36 cellular contexts compared by ENCODE assay signal in the genomic region with DNA sequence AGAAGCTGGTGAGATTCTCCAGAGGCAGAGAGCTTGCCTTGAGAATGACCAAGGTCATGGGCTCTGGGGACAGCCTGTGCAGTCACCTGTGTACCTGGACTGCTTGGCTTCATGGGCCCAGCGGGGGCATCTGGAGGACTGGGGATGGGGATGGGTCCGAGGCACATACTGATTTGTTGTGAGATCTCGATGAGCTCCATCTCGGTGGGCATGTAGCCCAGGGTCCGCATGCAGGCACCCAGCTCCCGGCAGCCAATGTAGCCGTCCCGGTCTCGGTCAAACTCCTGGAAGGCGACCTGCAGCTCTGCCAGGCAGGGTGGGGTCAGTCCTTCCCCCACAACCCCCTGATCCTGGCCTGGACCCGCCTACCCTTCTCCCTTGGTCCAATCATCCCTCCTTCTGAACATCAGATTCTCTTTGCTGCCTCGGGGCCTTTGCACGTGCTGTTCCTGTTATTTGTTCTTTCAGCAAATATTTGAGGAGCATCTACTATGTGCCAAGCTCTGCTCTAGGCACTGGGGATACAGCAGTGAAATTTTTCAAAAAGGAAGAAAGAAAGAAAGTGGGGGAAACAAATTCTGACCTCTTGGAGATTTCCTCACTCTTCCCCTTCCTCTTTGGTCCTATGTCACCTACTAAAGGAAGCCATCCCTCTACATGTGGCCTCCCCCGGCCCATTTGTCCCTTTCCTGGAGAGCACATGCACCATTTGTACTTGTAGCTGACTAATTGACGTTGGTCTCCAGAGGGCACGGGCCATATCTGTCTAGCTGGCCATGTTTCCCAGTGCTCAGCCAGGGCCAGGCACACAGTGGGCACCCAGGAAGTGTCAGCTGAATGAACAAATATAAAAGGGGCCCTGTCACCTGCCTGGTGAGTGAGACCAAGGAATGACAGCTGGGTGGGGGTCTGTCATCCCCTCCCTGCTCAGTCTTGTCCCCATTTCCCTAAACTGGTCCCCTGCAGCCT. TPM values are rescaled to one million over a fixed set of nuclear protein-coding genes. Genes with fewer than 3 reads are reported as not detected.
"Had no signal": no experiment of that assay in that cellular context is flagged by ENCODE, and none has a peak within 500 bp of the region (broad histone marks: within the 10 kb centered on the region; RNA-seq: fewer than 3 reads in every experiment).

No MANE protein-coding gene starts in this region.

- H3K4me3 ChIP-seq: coronary artery, esophagus muscularis mucosa, gastroesophageal sphincter, heart left ventricle, hepatocyte, left lung, mucosa of descending colon, neural progenitor cell, psoas muscle, sigmoid colon, thoracic aorta, tibial nerve, upper lobe of left lung had no signal

- H3K27ac Mint-ChIP-seq: mesothelial cell of epicardium; nephron; neural progenitor cell; stimulated activated memory B cell treated with anti-CD40 and anti-IgM and Interleukin-4, amounts not matched to agents 10 μg/mL and 1 μg/mL and 100 μg/mL, for 72 hours; stimulated activated naive CD8-positive, alpha-beta T cell treated with anti-CD3 and anti-CD28 coated beads, Interleukin-15, Interleukin-2, amounts not matched to agents 100 ng/mL and 50 ng/mL, for 24 hours had no signal

- H3K27ac ChIP-seq: coronary artery, esophagus muscularis mucosa, foreskin keratinocyte, gastroesophageal sphincter, heart left ventricle, hepatocyte, left lung, neural progenitor cell, psoas muscle, sigmoid colon, thoracic aorta, tibial nerve, upper lobe of left lung had no signal

- H3K9ac ChIP-seq: neural progenitor cell had no signal

- FAIRE-seq: endothelial cell of umbilical vein, urothelium cell line had no signal

- ATAC-seq: foreskin keratinocyte; gastroesophageal sphincter; heart left ventricle; left cardiac atrium; left lung; mucosa of descending colon; psoas muscle; right cardiac atrium; stimulated activated memory B cell treated with anti-CD40 and anti-IgM and Interleukin-4, amounts not matched to agents 10 μg/mL and 1 μg/mL and 100 μg/mL, for 72 hours had no signal

- H3K36me3 Mint-ChIP-seq: mesothelial cell of epicardium, naive B cell, neural progenitor cell had no signal

- H3K4me3 Mint-ChIP-seq: mesothelial cell of epicardium; naive B cell; nephron; neural progenitor cell; stimulated activated memory B cell treated with anti-CD40 and anti-IgM and Interleukin-4, amounts not matched to agents 10 μg/mL and 1 μg/mL and 100 μg/mL, for 72 hours; stimulated activated naive CD8-positive, alpha-beta T cell treated with anti-CD3 and anti-CD28 coated beads, Interleukin-15, Interleukin-2, amounts not matched to agents 100 ng/mL and 50 ng/mL, for 24 hours had no signal

- H3K36me3 ChIP-seq: esophagus muscularis mucosa, gastroesophageal sphincter, heart left ventricle, left lung, neural progenitor cell, sigmoid colon, thoracic aorta, tibial nerve, upper lobe of left lung had no signal

- H3K9me3 ChIP-seq: esophagus muscularis mucosa, gastroesophageal sphincter, heart left ventricle, left lung, mucosa of descending colon, psoas muscle, sigmoid colon, thoracic aorta, tibial nerve, upper lobe of left lung had no signal

- H3K4me1 ChIP-seq: esophagus muscularis mucosa, foreskin keratinocyte, gastroesophageal sphincter, heart left ventricle, left lung, neural progenitor cell, psoas muscle, sigmoid colon, tibial nerve, upper lobe of left lung had no signal

- H3K4me1 Mint-ChIP-seq: mesothelial cell of epicardium; naive B cell; nephron; stimulated activated memory B cell treated with anti-CD40 and anti-IgM and Interleukin-4, amounts not matched to agents 10 μg/mL and 1 μg/mL and 100 μg/mL, for 72 hours had no signal

- H2AFZ ChIP-seq: hepatocyte, neural progenitor cell had no signal

- H3K27me3 Mint-ChIP-seq: stimulated activated naive CD8-positive, alpha-beta T cell treated with anti-CD3 and anti-CD28 coated beads, Interleukin-15, Interleukin-2, amounts not matched to agents 100 ng/mL and 50 ng/mL, for 24 hours had no signal

- H3K9me3 Mint-ChIP-seq: mesothelial cell of epicardium; naive B cell; nephron; neural progenitor cell; stimulated activated memory B cell treated with anti-CD40 and anti-IgM and Interleukin-4, amounts not matched to agents 10 μg/mL and 1 μg/mL and 100 μg/mL, for 72 hours; stimulated activated naive CD8-positive, alpha-beta T cell treated with anti-CD3 and anti-CD28 coated beads, Interleukin-15, Interleukin-2, amounts not matched to agents 100 ng/mL and 50 ng/mL, for 24 hours had no signal

- H3K27me3 ChIP-seq: heart left ventricle, hepatocyte, neural progenitor cell, sigmoid colon, tibial nerve, upper lobe of left lung had no signal

- DNase-seq: dermis blood vessel endothelial cell; effector memory CD4-positive, alpha-beta T cell; foreskin keratinocyte; heart left ventricle; left cardiac atrium; mesenchymal stem cell; mucosa of descending colon; naive B cell; nucleus accumbens; sigmoid colon; stimulated activated CD4-positive, alpha-beta T cell treated with anti-CD3 and anti-CD28 coated beads, Interleukin-4, amount 100 ng/mL, for 4 hours; upper lobe of left lung had no signal

- H3K4me2 ChIP-seq: hepatocyte, neural progenitor cell had no signal

RNA-seq across cellular contexts. Expression of gene CABP2, which starts 2.1 kb away (rescaled TPM):
- total RNA-seq: dermis blood vessel endothelial cell, endothelial cell of umbilical vein, epithelial cell of proximal tubule, esophagus muscularis mucosa, fibroblast of lung, foreskin keratinocyte, gastroesophageal sphincter, heart left ventricle, hepatocyte, kidney epithelial cell, left cardiac atrium, left lung, lower leg skin, lung microvascular endothelial cell, mesothelial cell of epicardium, mucosa of descending colon, osteocyte, psoas muscle, renal cortical epithelial cell, right cardiac atrium, sigmoid colon, skeletal muscle tissue, thoracic aorta, tibial nerve, upper lobe of left lung had no signal
- polyA plus RNA-seq: endothelial cell of umbilical vein, fibroblast of lung, foreskin keratinocyte, heart left ventricle, hepatocyte, psoas muscle, right cardiac atrium, sigmoid colon had no signal
